ENCODE assay signal across 7 cellular contexts in genomic region chr2:43220982-43221659, GRCh38. TPM values are rescaled to one million over a fixed set of nuclear protein-coding genes. Genes with fewer than 3 reads are reported as not detected.
DNase-seq lines count a peak whose midpoint lies in the region; ATAC-seq and TF ChIP-seq lines count a peak whose summit lies in the region.

No MANE protein-coding gene starts in this region.

- H3K27ac ChIP-seq in OCI-LY7 (ENCODE audit: low read depth, low read length, poor library complexity, severe bottlenecking) (peak overlapping the region; percentile 91), adrenal gland (peak overlapping the region; percentile 92 to 100 (median 99))

- H3K4me1 ChIP-seq in OCI-LY7 (ENCODE audit: insufficient read depth, low read length, poor library complexity, severe bottlenecking) (peaks cover 73% of the 10 kb centered on the region), adrenal gland (replicated peaks in 1 of 2) (peaks cover 51 to 53% of the 10 kb centered on the region in 2 donors)

- POLR2A ChIA-PET in OCI-LY7 (lab: Charles Lee) = interaction anchor here (1.0 to 3.7 kb wide), 12 partner anchors 8 to 102 kb away, joined by 3 to 14 read pairs (median 6); no protein-coding TSS in a partner anchor

- intact Hi-C loops in OCI-LY7 (cut with micrococcal nuclease; ENCODE audit: unreplicated experiment) (loop anchor here (1.0 kb wide), 2 partner anchors 26 to 51 kb away; no protein-coding TSS in a partner anchor), adrenal gland (cut with DNase I) (loop anchor here (10.0 kb wide), 2 partner anchors 86 to 386 kb away; no protein-coding TSS in a partner anchor), left cardiac atrium (cut with DNase I) (loop anchor here in 1 of 2 donors (10.0 kb wide), 2 partner anchors 86 to 366 kb away; no protein-coding TSS in a partner anchor)

- peaks cover 44% of the 10 kb centered on the region for H3K36me3 ChIP-seq in OCI-LY7 (ENCODE audit: insufficient read depth, low read length)
- peaks cover 0 to 38% of the 10 kb centered on the region in 2 donors for H3K36me3 ChIP-seq in adrenal gland (replicated peaks in 1 of 2)

- peak in 1 of 2 donors; percentile 32 for ATAC-seq in left cardiac atrium
- no peak for ATAC-seq in HG03457 (IDR thresholded peaks at IDR 0.05; ENCODE audit: unreplicated experiment)
- no peak for ATAC-seq in GM19324 (IDR thresholded peaks at IDR 0.05; ENCODE audit: low FRiP score, unreplicated experiment)

- peaks cover 14% of the 10 kb centered on the region for H4K20me1 ChIP-seq in OCI-LY7 (ENCODE audit: insufficient read depth, low read length)

- BruUV-seq in OCI-LY7 (replicated peaks; lab: Mats Ljungman, UMichigan) = no TSS peak

- no peaks in the 10 kb centered on the region for H3K9me3 ChIP-seq in OCI-LY7 (ENCODE audit: low read length)
- no peaks in the 10 kb centered on the region for H3K9me3 ChIP-seq in adrenal gland (replicated peaks in 1 of 3)

- H3K27me3 ChIP-seq in adrenal gland = no peaks in the 10 kb centered on the region

- H3K4me3 ChIP-seq in OCI-LY7 (ENCODE audit: low read depth, low read length, poor library complexity, severe bottlenecking) = peak overlapping the region; percentile 89
- H3K4me3 ChIP-seq in adrenal gland = peak overlapping the region in 1 of 4 donors; percentile 96

- DNase-seq in OCI-LY7 (ENCODE audit: low spot score) (peak; percentile 54), adrenal gland (peak; percentile 57 to 88 (median 75)), left cardiac atrium (peak; percentile 76), renal cortical epithelial cell (ENCODE audit: low read depth) (peak; percentile 90)

- peak; percentile 29 for TF ChIP-seq POLR2A in GM19099 (IDR thresholded peaks at IDR 0.05; ENCODE audit: extremely low read depth, insufficient read length, low read depth)
- TF ChIP-seq POLR2A in adrenal gland (IDR thresholded peaks at IDR 0.05) = peak in 1 of 2 donors; percentile 9

- CTCF ChIA-PET in OCI-LY7 (lab: Charles Lee; ENCODE audit: unreplicated experiment) = interaction anchor here (0.6 to 1.0 kb wide), 2 partner anchors 18 to 95 kb away, joined by 3 read pairs; no protein-coding TSS in a partner anchor

- peaks cover 49% of the 10 kb centered on the region for H3K79me2 ChIP-seq in OCI-LY7 (ENCODE audit: insufficient read depth, low read depth, low read length)

- H3K4me2 ChIP-seq in OCI-LY7 (ENCODE audit: low read length) = peak overlapping the region; percentile 88

- WGBS in adrenal gland, 4 donors = 1 to 3% (median 2%) methylated on average over 13 to 16 of the region's 16 CpGs

- no peak for TF ChIP-seq CTCF in OCI-LY7 (conservative IDR thresholded peaks at IDR 0.05; ENCODE audit: low read length)
- no peak for TF ChIP-seq CTCF in adrenal gland (IDR thresholded peaks at IDR 0.05)

- no peak overlapping the region; the same call in 1 of the 2 replicates for H2AFZ ChIP-seq in OCI-LY7 (ENCODE audit: low read length)

- H3K9me2 ChIP-seq in OCI-LY7 (ENCODE audit: insufficient read depth, low read length) = no peaks in the 10 kb centered on the region

RNA-seq across cellular contexts. Expression of gene ZFP36L2, which starts 5.3 kb away (rescaled TPM):
- 6.8 and 7.0 TPM in 2 replicates for total RNA-seq in OCI-LY7 (2014; rRNA removed; shearing (Covaris generic))
- total RNA-seq in OCI-LY7 (2022) (37.2 and 43.8 TPM in 2 replicates), adrenal gland (100 to 1,000 TPM in 5 of 8 donors, 10 to 100 TPM in 3; 46.2 to 333 (median 111) TPM), left cardiac atrium (10 to 100 TPM; 64.0 to 82.1 TPM), renal cortical epithelial cell (4.5 and 20.1 TPM in 2 replicates)
- polyA plus RNA-seq in adrenal gland = 100 to 1,000 TPM in 2 of 3 donors, 10 to 100 TPM in 1; 29.2 to 159 (median 105) TPM
